In genomic region chr6:25441658-25442276, GRCh38 we compare ENCODE assay signal across 1 cellular context.
TF ChIP-seq lines count a peak whose summit lies in the region.

No MANE protein-coding gene starts in this region.

TF ChIP-seq in GM23338, 12 proteins besides CTCF, POLR2A, EP300 and RAD21 (continued from another document):
- TF ChIP-seq ZNF462 (CRISPR knock-in tag; IDR thresholded peaks at IDR 0.05) (no peak), CREB1 (CRISPR knock-in tag; IDR thresholded peaks at IDR 0.05; ENCODE audit: low read depth) (no peak), NANOG (IDR thresholded peaks at IDR 0.05; ENCODE audit: borderline replicate concordance) (no peak), POLR2AphosphoS5 (IDR thresholded peaks at IDR 0.05; ENCODE audit: low read depth) (no peak), ZNF114 (CRISPR knock-in tag; IDR thresholded peaks at IDR 0.05) (no peak), JUNB (IDR thresholded peaks at IDR 0.05; ENCODE audit: unreplicated experiment) (no peak), EZH2phosphoT487 (IDR thresholded peaks at IDR 0.05; ENCODE audit: unreplicated experiment) (no peak)
- TF ChIP-seq, protein P1, sequence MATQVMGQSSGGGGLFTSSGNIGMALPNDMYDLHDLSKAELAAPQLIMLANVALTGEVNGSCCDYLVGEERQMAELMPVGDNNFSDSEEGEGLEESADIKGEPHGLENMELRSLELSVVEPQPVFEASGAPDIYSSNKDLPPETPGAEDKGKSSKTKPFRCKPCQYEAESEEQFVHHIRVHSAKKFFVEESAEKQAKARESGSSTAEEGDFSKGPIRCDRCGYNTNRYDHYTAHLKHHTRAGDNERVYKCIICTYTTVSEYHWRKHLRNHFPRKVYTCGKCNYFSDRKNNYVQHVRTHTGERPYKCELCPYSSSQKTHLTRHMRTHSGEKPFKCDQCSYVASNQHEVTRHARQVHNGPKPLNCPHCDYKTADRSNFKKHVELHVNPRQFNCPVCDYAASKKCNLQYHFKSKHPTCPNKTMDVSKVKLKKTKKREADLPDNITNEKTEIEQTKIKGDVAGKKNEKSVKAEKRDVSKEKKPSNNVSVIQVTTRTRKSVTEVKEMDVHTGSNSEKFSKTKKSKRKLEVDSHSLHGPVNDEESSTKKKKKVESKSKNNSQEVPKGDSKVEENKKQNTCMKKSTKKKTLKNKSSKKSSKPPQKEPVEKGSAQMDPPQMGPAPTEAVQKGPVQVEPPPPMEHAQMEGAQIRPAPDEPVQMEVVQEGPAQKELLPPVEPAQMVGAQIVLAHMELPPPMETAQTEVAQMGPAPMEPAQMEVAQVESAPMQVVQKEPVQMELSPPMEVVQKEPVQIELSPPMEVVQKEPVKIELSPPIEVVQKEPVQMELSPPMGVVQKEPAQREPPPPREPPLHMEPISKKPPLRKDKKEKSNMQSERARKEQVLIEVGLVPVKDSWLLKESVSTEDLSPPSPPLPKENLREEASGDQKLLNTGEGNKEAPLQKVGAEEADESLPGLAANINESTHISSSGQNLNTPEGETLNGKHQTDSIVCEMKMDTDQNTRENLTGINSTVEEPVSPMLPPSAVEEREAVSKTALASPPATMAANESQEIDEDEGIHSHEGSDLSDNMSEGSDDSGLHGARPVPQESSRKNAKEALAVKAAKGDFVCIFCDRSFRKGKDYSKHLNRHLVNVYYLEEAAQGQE (IDR thresholded peaks at IDR 0.05; ENCODE audit: unreplicated experiment), result no peak
